ENCODE assay signal across 1 cellular context in genomic region chr19:50326101-50326664, GRCh38.
TF ChIP-seq lines count a peak whose summit lies in the region.

No MANE protein-coding gene starts in this region.

TF ChIP-seq in K562, 482 proteins besides CTCF, POLR2A, EP300 and RAD21:
- TF ChIP-seq CTBP1 (IDR thresholded peaks at IDR 0.05; ENCODE audit: borderline replicate concordance) (no peak), ZNF274 (IDR thresholded peaks at IDR 0.05; ENCODE audit: borderline replicate concordance, low read depth, low read length) (no peak), ELF2 (CRISPR knock-in tag; IDR thresholded peaks at IDR 0.05) (no peak), MTA2 (IDR thresholded peaks at IDR 0.05; ENCODE audit: low read depth) (no peak), EZH2 (IDR thresholded peaks at IDR 0.05; ENCODE audit: borderline replicate concordance, low read depth, low read length) (no peak), ZNF146 (CRISPR knock-in tag; IDR thresholded peaks at IDR 0.05; ENCODE audit: unreplicated experiment) (no peak), C11orf30 (IDR thresholded peaks at IDR 0.05; ENCODE audit: low read depth) (peak; percentile 93), KLF6 (CRISPR knock-in tag; IDR thresholded peaks at IDR 0.05; ENCODE audit: borderline replicate concordance) (no peak), RERE (CRISPR knock-in tag; IDR thresholded peaks at IDR 0.05; ENCODE audit: borderline replicate concordance) (no peak), GTF2E2 (tag; IDR thresholded peaks at IDR 0.05) (no peak), MAFK (IDR thresholded peaks at IDR 0.05; ENCODE audit: low read length) (peak; percentile 78), KAT8 (IDR thresholded peaks at IDR 0.05; ENCODE audit: low read depth) (no peak), CBFB (CRISPR knock-in tag; IDR thresholded peaks at IDR 0.05) (no peak), JUNB (CRISPR knock-in tag; conservative IDR thresholded peaks at IDR 0.05) (no peak), HEY1 (CRISPR knock-in tag; IDR thresholded peaks at IDR 0.05; ENCODE audit: borderline replicate concordance) (no peak), HOXB6 (CRISPR knock-in tag; IDR thresholded peaks at IDR 0.05; ENCODE audit: borderline replicate concordance) (no peak), MYC (IDR thresholded peaks at IDR 0.05; ENCODE audit: low read depth, low read length) (no peak), MYC (CRISPR knock-in tag; IDR thresholded peaks at IDR 0.05; ENCODE audit: borderline replicate concordance, low read depth) (peak; percentile 35; the same call in 1 of the 2 replicates), U2AF1 (optimal IDR thresholded peaks at IDR 0.05; ENCODE audit: low read depth, low read length) (no peak), POLR3G (IDR thresholded peaks at IDR 0.05; ENCODE audit: extremely low read depth, insufficient read length, insufficient replicate concordance) (no peak), ZNF696 (CRISPR knock-in tag; conservative IDR thresholded peaks at IDR 0.05) (no peak), ZNF561 (CRISPR knock-in tag; conservative IDR thresholded peaks at IDR 0.05) (no peak), MEF2D (tag; conservative IDR thresholded peaks at IDR 0.05; ENCODE audit: low read depth) (no peak), WHSC1 (IDR thresholded peaks at IDR 0.05; ENCODE audit: low read length) (no peak), ZNF316 (IDR thresholded peaks at IDR 0.05) (peak; percentile 94), PURB (CRISPR knock-in tag; IDR thresholded peaks at IDR 0.05; ENCODE audit: low read depth) (no peak), HCFC1 (IDR thresholded peaks at IDR 0.05; ENCODE audit: low read depth, low read length) (no peak), U2AF2 (optimal IDR thresholded peaks at IDR 0.05; ENCODE audit: low read depth, low read length) (no peak), HDAC1 (IDR thresholded peaks at IDR 0.05) (no peak), HDAC2 (IDR thresholded peaks at IDR 0.05) (no peak), KHSRP (IDR thresholded peaks at IDR 0.05) (no peak), MAFG (tag; conservative IDR thresholded peaks at IDR 0.05) (peak; percentile 75), ZFP1 (CRISPR knock-in tag; IDR thresholded peaks at IDR 0.05) (no peak), CREB3L1 (IDR thresholded peaks at IDR 0.05; ENCODE audit: borderline replicate concordance, low read depth) (no peak), ZNF699 (CRISPR knock-in tag; IDR thresholded peaks at IDR 0.05; ENCODE audit: insufficient replicate concordance) (no peak), JUND (IDR thresholded peaks at IDR 0.05; ENCODE audit: borderline replicate concordance, low read depth, low read length) (no peak), JUND (tag; IDR thresholded peaks at IDR 0.05; ENCODE audit: borderline replicate concordance, low read depth, low read length) (no peak), MAFF (IDR thresholded peaks at IDR 0.05; ENCODE audit: low read length) (peak; percentile 62; the same call in 1 of the 2 replicates), PTRF (tag; IDR thresholded peaks at IDR 0.05) (no peak), ZNF133 (CRISPR knock-in tag; IDR thresholded peaks at IDR 0.05) (no peak), RBM17 (IDR thresholded peaks at IDR 0.05; ENCODE audit: borderline replicate concordance, low read depth, low read length) (no peak), ETV6 (IDR thresholded peaks at IDR 0.05; ENCODE audit: borderline replicate concordance in 1 of 2, low read depth in 2 of 2, low read length in 1 of 2) (no peak), ETV6 (CRISPR knock-in tag; IDR thresholded peaks at IDR 0.05; ENCODE audit: borderline replicate concordance) (0 out of 2 replicates have a peak, but pooled peaks have one; percentile 1), BRF1 (IDR thresholded peaks at IDR 0.05; ENCODE audit: borderline replicate concordance, extremely low read depth, insufficient read length) (no peak), ZNF436 (CRISPR knock-in tag; IDR thresholded peaks at IDR 0.05) (no peak), E2F3 (CRISPR knock-in tag; IDR thresholded peaks at IDR 0.05) (no peak), RB1 (IDR thresholded peaks at IDR 0.05; ENCODE audit: low read depth) (no peak), HNRNPLL (IDR thresholded peaks at IDR 0.05; ENCODE audit: low read depth, low read length, poor library complexity, severe bottlenecking) (no peak), NR3C1 (CRISPR knock-in tag; IDR thresholded peaks at IDR 0.05) (no peak), KLF1 (tag; IDR thresholded peaks at IDR 0.05) (no peak), RFX1 (IDR thresholded peaks at IDR 0.05) (no peak), SETDB1 (IDR thresholded peaks at IDR 0.05; ENCODE audit: low read length) (no peak), ZKSCAN3 (CRISPR knock-in tag; IDR thresholded peaks at IDR 0.05) (no peak)
- TF ChIP-seq, protein P1, sequence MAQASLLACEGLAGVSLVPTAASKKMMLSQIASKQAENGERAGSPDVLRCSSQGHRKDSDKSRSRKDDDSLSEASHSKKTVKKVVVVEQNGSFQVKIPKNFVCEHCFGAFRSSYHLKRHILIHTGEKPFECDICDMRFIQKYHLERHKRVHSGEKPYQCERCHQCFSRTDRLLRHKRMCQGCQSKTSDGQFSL (CRISPR knock-in tag; IDR thresholded peaks at IDR 0.05), result no peak; the same call in 1 of the 2 replicates
- TF ChIP-seq, protein P1 (tag; IDR thresholded peaks at IDR 0.05), result no peak
- TF ChIP-seq, protein P2, sequence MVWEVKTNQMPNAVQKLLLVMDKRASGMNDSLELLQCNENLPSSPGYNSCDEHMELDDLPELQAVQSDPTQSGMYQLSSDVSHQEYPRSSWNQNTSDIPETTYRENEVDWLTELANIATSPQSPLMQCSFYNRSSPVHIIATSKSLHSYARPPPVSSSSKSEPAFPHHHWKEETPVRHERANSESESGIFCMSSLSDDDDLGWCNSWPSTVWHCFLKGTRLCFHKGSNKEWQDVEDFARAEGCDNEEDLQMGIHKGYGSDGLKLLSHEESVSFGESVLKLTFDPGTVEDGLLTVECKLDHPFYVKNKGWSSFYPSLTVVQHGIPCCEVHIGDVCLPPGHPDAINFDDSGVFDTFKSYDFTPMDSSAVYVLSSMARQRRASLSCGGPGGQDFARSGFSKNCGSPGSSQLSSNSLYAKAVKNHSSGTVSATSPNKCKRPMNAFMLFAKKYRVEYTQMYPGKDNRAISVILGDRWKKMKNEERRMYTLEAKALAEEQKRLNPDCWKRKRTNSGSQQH (CRISPR knock-in tag; IDR thresholded peaks at IDR 0.05), result no peak
- TF ChIP-seq, protein P3, sequence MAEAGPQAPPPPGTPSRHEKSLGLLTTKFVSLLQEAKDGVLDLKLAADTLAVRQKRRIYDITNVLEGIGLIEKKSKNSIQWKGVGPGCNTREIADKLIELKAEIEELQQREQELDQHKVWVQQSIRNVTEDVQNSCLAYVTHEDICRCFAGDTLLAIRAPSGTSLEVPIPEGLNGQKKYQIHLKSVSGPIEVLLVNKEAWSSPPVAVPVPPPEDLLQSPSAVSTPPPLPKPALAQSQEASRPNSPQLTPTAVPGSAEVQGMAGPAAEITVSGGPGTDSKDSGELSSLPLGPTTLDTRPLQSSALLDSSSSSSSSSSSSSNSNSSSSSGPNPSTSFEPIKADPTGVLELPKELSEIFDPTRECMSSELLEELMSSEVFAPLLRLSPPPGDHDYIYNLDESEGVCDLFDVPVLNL (CRISPR knock-in tag; IDR thresholded peaks at IDR 0.05; ENCODE audit: low read depth), result no peak
